ENCODE assay signal across 20 cellular contexts in genomic region chr7:156082048-156082447, GRCh38.
"Had no signal": no experiment of that assay in that cellular context is flagged by ENCODE, and none has a peak within 500 bp of the region (broad histone marks: within the 10 kb centered on the region; RNA-seq: fewer than 3 reads in every experiment).

No MANE protein-coding gene starts in this region.

- H3K4me3 ChIP-seq: heart right ventricle, hepatocyte, left ventricle myocardium inferior, mucosa of descending colon, ovary, right atrium auricular region, right lobe of liver, skin epidermis, tibial nerve, upper lobe of left lung had no signal

- H3K9me3 Mint-ChIP-seq: memory B cell; stimulated activated naive CD8-positive, alpha-beta T cell treated with anti-CD3 and anti-CD28 coated beads, Interleukin-15, Interleukin-2, amounts not matched to agents 100 ng/mL and 50 ng/mL, for 24 hours had no signal

- H3K27ac Mint-ChIP-seq: memory B cell; naive thymus-derived CD4-positive, alpha-beta T cell; nephron progenitor cell; progenitor cell of endocrine pancreas; stimulated activated naive B cell treated with anti-CD40 and anti-IgM and Interleukin-4, amounts not matched to agents 10 μg/mL and 1 μg/mL and 100 μg/mL, for 72 hours; stimulated activated naive CD8-positive, alpha-beta T cell treated with anti-CD3 and anti-CD28 coated beads, Interleukin-15, Interleukin-2, amounts not matched to agents 100 ng/mL and 50 ng/mL, for 24 hours had no signal

- H3K36me3 Mint-ChIP-seq: memory B cell; naive thymus-derived CD4-positive, alpha-beta T cell had no signal

- H3K27me3 Mint-ChIP-seq: stimulated activated naive B cell treated with anti-CD40 and anti-IgM and Interleukin-4, amounts not matched to agents 10 μg/mL and 1 μg/mL and 100 μg/mL, for 72 hours; stimulated activated naive CD8-positive, alpha-beta T cell treated with anti-CD3 and anti-CD28 coated beads, Interleukin-15, Interleukin-2, amounts not matched to agents 100 ng/mL and 50 ng/mL, for 24 hours had no signal

- ATAC-seq: heart right ventricle; mucosa of descending colon; naive thymus-derived CD4-positive, alpha-beta T cell; stimulated activated naive B cell treated with anti-CD40 and anti-IgM and Interleukin-4, amounts not matched to agents 10 μg/mL and 1 μg/mL and 100 μg/mL, for 72 hours had no signal

- H3K27ac ChIP-seq: heart right ventricle, hepatocyte, left ventricle myocardium inferior, right atrium auricular region, right lobe of liver, skin epidermis, upper lobe of left lung had no signal

- H3K4me1 ChIP-seq: heart right ventricle, left ventricle myocardium inferior, right atrium auricular region, right lobe of liver, tibial nerve, upper lobe of left lung had no signal

- H3K4me3 Mint-ChIP-seq: memory B cell; naive thymus-derived CD4-positive, alpha-beta T cell; nephron progenitor cell; stimulated activated naive B cell treated with anti-CD40 and anti-IgM and Interleukin-4, amounts not matched to agents 10 μg/mL and 1 μg/mL and 100 μg/mL, for 72 hours; stimulated activated naive CD8-positive, alpha-beta T cell treated with anti-CD3 and anti-CD28 coated beads, Interleukin-15, Interleukin-2, amounts not matched to agents 100 ng/mL and 50 ng/mL, for 24 hours had no signal

- H3K9me3 ChIP-seq: heart right ventricle, left ventricle myocardium inferior, mucosa of descending colon, ovary, right atrium auricular region, right lobe of liver, tibial nerve, upper lobe of left lung had no signal

- H3K36me3 ChIP-seq: heart right ventricle, left ventricle myocardium inferior, ovary, right atrium auricular region, right lobe of liver, tibial nerve, upper lobe of left lung had no signal

- H3K27me3 ChIP-seq: hepatocyte, ovary, right atrium auricular region, right lobe of liver, tibial nerve, upper lobe of left lung had no signal

- H3K4me1 Mint-ChIP-seq: memory B cell; naive thymus-derived CD4-positive, alpha-beta T cell; stimulated activated naive B cell treated with anti-CD40 and anti-IgM and Interleukin-4, amounts not matched to agents 10 μg/mL and 1 μg/mL and 100 μg/mL, for 72 hours had no signal

- DNase-seq: heart right ventricle; islet precursor cell; left ventricle myocardium inferior; midbrain; mucosa of descending colon; naive thymus-derived CD4-positive, alpha-beta T cell; nephron progenitor cell; ovary; stimulated activated CD4-positive, alpha-beta T cell treated with anti-CD3 and anti-CD28 coated beads, Interleukin-4, amount 100 ng/mL, for 24 hours; stimulated activated naive B cell treated with anti-CD40 and anti-IgM and Interleukin-4, amounts not matched to agents 10 μg/mL and 1 μg/mL and 100 μg/mL, for 72 hours; substantia nigra; upper lobe of left lung had no signal
